11 cellular contexts compared by ENCODE assay signal in the genomic region with DNA sequence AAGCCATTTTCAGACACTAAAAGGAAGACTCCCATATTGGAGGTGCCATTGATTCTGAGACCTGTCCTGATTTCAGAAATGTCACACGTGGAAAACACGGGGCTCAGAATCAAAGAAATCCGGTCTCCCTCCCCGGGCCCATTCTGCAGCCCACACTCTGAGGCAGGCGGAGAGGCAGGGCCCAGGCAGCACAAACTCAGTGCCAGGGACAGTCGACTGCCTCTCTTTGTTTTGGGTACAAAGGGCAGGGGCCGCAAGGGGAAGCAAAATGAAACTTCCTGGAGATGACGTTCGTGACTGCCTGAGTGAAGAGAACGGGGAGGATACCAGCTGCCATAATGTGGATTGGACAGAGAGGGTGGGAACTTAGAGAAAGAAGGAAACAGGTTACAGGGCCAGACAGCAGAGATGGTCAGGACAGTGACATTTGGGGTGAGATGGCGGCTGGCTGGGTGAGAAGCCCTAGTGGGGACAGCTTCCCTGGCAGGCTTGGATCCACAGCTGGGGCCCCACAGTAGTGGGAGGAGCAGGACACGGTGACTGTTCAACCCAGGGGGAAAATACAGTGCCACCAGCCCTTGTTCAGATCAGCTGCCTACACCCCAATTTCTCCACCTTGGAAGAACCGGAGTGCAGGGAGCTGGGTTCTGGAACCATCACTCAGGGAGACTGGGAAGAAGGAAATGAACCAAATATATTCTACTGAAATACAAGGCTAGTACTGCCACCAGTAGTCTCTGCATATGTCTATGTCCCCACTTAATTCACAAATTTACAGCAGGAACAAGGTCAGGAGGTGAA. TPM values are rescaled to one million over a fixed set of nuclear protein-coding genes. Genes with fewer than 3 reads are reported as not detected.
DNase-seq lines count a peak whose midpoint lies in the region; ATAC-seq and TF ChIP-seq lines count a peak whose summit lies in the region.
"Had no signal": no experiment of that assay in that cellular context is flagged by ENCODE, and none has a peak within 500 bp of the region (broad histone marks: within the 10 kb centered on the region; RNA-seq: fewer than 3 reads in every experiment).

No MANE protein-coding gene starts in this region.

- no peak for TF ChIP-seq EP300 in tibial nerve (IDR thresholded peaks at IDR 0.05)

- H3K4me3 Mint-ChIP-seq in activated naive CD8-positive, alpha-beta T cell treated with anti-CD3 and anti-CD28 coated beads, Interleukin-2, amount 10 ng/mL, durations not matched to agents 7 days and 5 days: no peak overlapping the region

- TF ChIP-seq CTCF in cardiac muscle cell (IDR thresholded peaks at IDR 0.05; ENCODE audit: low read depth, low read length): no peak
- TF ChIP-seq CTCF in tibial nerve (IDR thresholded peaks at IDR 0.05): no peak

- WGBS in tibial nerve, 2 donors: 58 to 62% methylated on average over 13 of the region's 13 CpGs

- ATAC-seq in left ventricle myocardium superior: no peak
- ATAC-seq in activated naive CD8-positive, alpha-beta T cell treated with anti-CD3 and anti-CD28 coated beads, Interleukin-2, amount 10 ng/mL, durations not matched to agents 7 days and 5 days (ENCODE audit: low read depth): no peak
- no peak for ATAC-seq in GM18519 (IDR thresholded peaks at IDR 0.05; ENCODE audit: low FRiP score, unreplicated experiment)

- no peak for DNase-seq in cardiac muscle cell (ENCODE audit: low read depth in 1 of 2, low spot score in 1 of 2)
- no peak for DNase-seq in left ventricle myocardium superior
- DNase-seq in activated naive CD8-positive, alpha-beta T cell treated with anti-CD3 and anti-CD28 coated beads, Interleukin-2, amount 10 ng/mL, durations not matched to agents 7 days and 5 days: no peak
- DNase-seq in lung microvascular endothelial cell (ENCODE audit: low read depth in 2 of 2): peak; percentile 68 to 79
- DNase-seq in tibial nerve (ENCODE audit: low spot score in 2 of 2): no peak
- DNase-seq in NCI-H1694 treated with DMSO at 0.1 percent for 48 hours (lab: John Stamatoyannopoulos, UW): no peak
- DNase-seq in SW 1271 (lab: John Stamatoyannopoulos, UW): no peak
- DNase-seq: WERI-Rb-1 had no signal

- no peak for TF ChIP-seq POLR2A in tibial nerve (IDR thresholded peaks at IDR 0.05)

- peaks cover 22% of the 10 kb centered on the region for H3K36me3 ChIP-seq in cardiac muscle cell
- H3K36me3 ChIP-seq in tibial nerve: peaks cover 0 to 92% (median 13%) of the 10 kb centered on the region in 3 donors

- peak overlapping the region; percentile 4 for H3K27ac Mint-ChIP-seq in activated naive CD8-positive, alpha-beta T cell treated with anti-CD3 and anti-CD28 coated beads, Interleukin-2, amount 10 ng/mL, durations not matched to agents 7 days and 5 days

- H3K9me3 Mint-ChIP-seq in activated naive CD8-positive, alpha-beta T cell treated with anti-CD3 and anti-CD28 coated beads, Interleukin-2, amount 10 ng/mL, durations not matched to agents 7 days and 5 days: no peaks in the 10 kb centered on the region

- POLR2A ChIA-PET in activated naive CD8-positive, alpha-beta T cell treated with anti-CD3 and anti-CD28 coated beads, Interleukin-2, amount 10 ng/mL, durations not matched to agents 7 days and 5 days (lab: Charles Lee): no interaction called here

- H3K36me3 Mint-ChIP-seq in activated naive CD8-positive, alpha-beta T cell treated with anti-CD3 and anti-CD28 coated beads, Interleukin-2, amount 10 ng/mL, durations not matched to agents 7 days and 5 days: peaks cover 16% of the 10 kb centered on the region

- H3K4me3 ChIP-seq in cardiac muscle cell: no peak overlapping the region
- no peak overlapping the region for H3K4me3 ChIP-seq in tibial nerve
- H3K4me3 ChIP-seq: lung had no signal

- peaks cover 10% of the 10 kb centered on the region for H3K4me1 ChIP-seq in cardiac muscle cell (ENCODE audit: low read depth)
- peaks cover 0 to 58% (median 22%) of the 10 kb centered on the region in 4 donors for H3K4me1 ChIP-seq in tibial nerve

- H3K9me3 ChIP-seq in cardiac muscle cell (ENCODE audit: low read depth): no peaks in the 10 kb centered on the region
- no peaks in the 10 kb centered on the region for H3K9me3 ChIP-seq in tibial nerve

- peak overlapping the region; percentile 54 for H3K27ac ChIP-seq in cardiac muscle cell
- H3K27ac ChIP-seq in tibial nerve: peak overlapping the region in 3 of 4 donors; percentile 79 to 90 (median 85)
- H3K27ac ChIP-seq: C4-2B, WERI-Rb-1 had no signal

- H3K27me3 Mint-ChIP-seq in activated naive CD8-positive, alpha-beta T cell treated with anti-CD3 and anti-CD28 coated beads, Interleukin-2, amount 10 ng/mL, durations not matched to agents 7 days and 5 days: no peaks in the 10 kb centered on the region

- H3K4me1 Mint-ChIP-seq in activated naive CD8-positive, alpha-beta T cell treated with anti-CD3 and anti-CD28 coated beads, Interleukin-2, amount 10 ng/mL, durations not matched to agents 7 days and 5 days: peaks cover 40% of the 10 kb centered on the region

- no peaks in the 10 kb centered on the region for H3K27me3 ChIP-seq in cardiac muscle cell
- H3K27me3 ChIP-seq in tibial nerve: no peaks in the 10 kb centered on the region

- intact Hi-C loops in left ventricle myocardium superior (cut with micrococcal nuclease): no loop called here

RNA-seq across cellular contexts. Expression of a gene that starts 8.1 kb away (rescaled TPM):
- total RNA-seq in cardiac muscle cell: 8,013 and 12,904 TPM in 2 replicates
- polyA plus RNA-seq in cardiac muscle cell: 11,564 and 14,299 TPM in 2 replicates
- 4,526 TPM for total RNA-seq in left ventricle myocardium superior
- total RNA-seq in activated naive CD8-positive, alpha-beta T cell treated with anti-CD3 and anti-CD28 coated beads, Interleukin-2, amount 10 ng/mL, durations not matched to agents 7 days and 5 days: 1,000 to 10,000 TPM; 4,618 to 4,824 TPM
- total RNA-seq in lung microvascular endothelial cell: 3,072 and 3,739 TPM in 2 replicates
- total RNA-seq in tibial nerve: 1,000 to 10,000 TPM; 1,360 to 2,316 (median 1,728) TPM

RNA-seq across cellular contexts. Expression of a gene that starts 13.4 kb away (rescaled TPM):
- 18.0 and 29.0 TPM in 2 replicates for total RNA-seq in cardiac muscle cell
- 25.4 and 28.4 TPM in 2 replicates for polyA plus RNA-seq in cardiac muscle cell
- 14.9 TPM for total RNA-seq in left ventricle myocardium superior
- 10 to 100 TPM; 35.8 to 37.5 TPM for total RNA-seq in activated naive CD8-positive, alpha-beta T cell treated with anti-CD3 and anti-CD28 coated beads, Interleukin-2, amount 10 ng/mL, durations not matched to agents 7 days and 5 days
- 6.3 and 8.5 TPM in 2 replicates for total RNA-seq in lung microvascular endothelial cell
- total RNA-seq in tibial nerve: 10 to 100 TPM; 44.6 to 58.6 (median 55.3) TPM

RNA-seq across cellular contexts. Expression of a gene that starts 25.7 kb away (rescaled TPM):
- 20.4 and 45.5 TPM in 2 replicates for total RNA-seq in cardiac muscle cell
- 36.2 and 38.2 TPM in 2 replicates for polyA plus RNA-seq in cardiac muscle cell
- total RNA-seq in left ventricle myocardium superior: 16.1 TPM
- 10 to 100 TPM; 76.1 to 78.6 TPM for total RNA-seq in activated naive CD8-positive, alpha-beta T cell treated with anti-CD3 and anti-CD28 coated beads, Interleukin-2, amount 10 ng/mL, durations not matched to agents 7 days and 5 days
- 7.4 and 11.7 TPM in 2 replicates for total RNA-seq in lung microvascular endothelial cell
- 10 to 100 TPM; 16.1 to 30.9 (median 24.3) TPM for total RNA-seq in tibial nerve

RNA-seq across cellular contexts. Expression of a gene that starts 48.5 kb away (rescaled TPM):
- total RNA-seq in cardiac muscle cell (134 and 156 TPM in 2 replicates), left ventricle myocardium superior (13.1 TPM), lung microvascular endothelial cell (15.3 and 32.9 TPM in 2 replicates), tibial nerve (10 to 100 TPM; 17.0 to 29.3 (median 23.0) TPM)
- polyA plus RNA-seq in cardiac muscle cell: 20.2 and 70.7 TPM in 2 replicates
- 100 to 1,000 TPM; 147 to 157 TPM for total RNA-seq in activated naive CD8-positive, alpha-beta T cell treated with anti-CD3 and anti-CD28 coated beads, Interleukin-2, amount 10 ng/mL, durations not matched to agents 7 days and 5 days

RNA-seq across cellular contexts. Expression of a gene that starts 49.3 kb away (rescaled TPM):
- total RNA-seq in cardiac muscle cell (75.1 and 104 TPM in 2 replicates), left ventricle myocardium superior (275 TPM), lung microvascular endothelial cell (121 and 130 TPM in 2 replicates), tibial nerve (100 to 1,000 TPM in 2 of 4 donors, 10 to 100 TPM in 2; 47.4 to 127 (median 89.0) TPM)
- polyA plus RNA-seq in cardiac muscle cell: 279 and 308 TPM in 2 replicates
- total RNA-seq in activated naive CD8-positive, alpha-beta T cell treated with anti-CD3 and anti-CD28 coated beads, Interleukin-2, amount 10 ng/mL, durations not matched to agents 7 days and 5 days: 100 to 1,000 TPM; 169 to 170 TPM

Comparison
In these comparisons a context has a peak if more than half of its experiments do, and no peak if none do; other contexts are left out.
1. DNase-seq: peak in lung microvascular endothelial cell (2 of 2); none in cardiac muscle cell (0 of 2), left ventricle myocardium superior (single experiment), activated naive CD8-positive, alpha-beta T cell treated with anti-CD3 and anti-CD28 coated beads, Interleukin-2, amount 10 ng/mL, durations not matched to agents 7 days and 5 days (single experiment), tibial nerve (0 of 2), NCI-H1694 treated with DMSO at 0.1 percent for 48 hours (single experiment) and SW 1271 (0 of 2).